9 cellular contexts compared by ENCODE assay signal in the genomic region with DNA sequence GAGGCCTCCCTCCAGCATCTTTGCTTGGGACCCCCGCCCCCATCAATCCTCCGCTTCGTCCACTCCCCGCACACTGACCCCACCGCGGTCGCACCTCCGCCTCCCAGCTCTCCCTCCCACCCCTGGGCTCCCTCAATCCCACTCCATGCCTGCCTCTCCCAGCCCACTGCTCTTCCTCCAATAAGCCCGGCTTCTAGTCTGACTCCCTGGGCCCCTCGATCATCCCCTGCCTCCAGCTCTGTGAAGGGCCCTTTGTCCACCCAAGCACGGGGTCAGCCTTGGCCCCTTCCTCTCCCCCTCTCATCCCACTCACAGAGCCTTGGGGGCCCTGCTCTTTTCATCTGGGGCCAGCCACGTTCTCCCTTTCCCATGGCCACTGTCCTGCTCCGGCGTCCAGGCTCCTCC. TPM values are rescaled to one million over a fixed set of nuclear protein-coding genes. Genes with fewer than 3 reads are reported as not detected.
DNase-seq lines count a peak whose midpoint lies in the region; ATAC-seq and TF ChIP-seq lines count a peak whose summit lies in the region.
"Had no signal": no experiment of that assay in that cellular context is flagged by ENCODE, and none has a peak within 500 bp of the region (broad histone marks: within the 10 kb centered on the region; RNA-seq: fewer than 3 reads in every experiment).

No MANE protein-coding gene starts in this region.

- peaks cover 36 to 55% (median 45%) of the 10 kb centered on the region in 4 donors for H3K4me1 ChIP-seq in stomach

- H3K27ac ChIP-seq in stomach: peak overlapping the region; percentile 81 to 93 (median 88)
- H3K27ac ChIP-seq: 22Rv1 had no signal

- DNase-seq in NCI-H82 (lab: John Stamatoyannopoulos, UW) (peak; percentile 45), NCI-H82 treated with DMSO at 0.1 percent for 48 hours (lab: John Stamatoyannopoulos, UW; ENCODE audit: unreplicated experiment) (no peak), kidney epithelial cell (ENCODE audit: low read depth) (no peak), stomach (no peak), DMS79 (lab: John Stamatoyannopoulos, UW) (no peak)
- no peak for DNase-seq in activated naive CD8-positive, alpha-beta T cell treated with anti-CD3 and anti-CD28 coated beads for 36 hours

- peaks cover 4% of the 10 kb centered on the region for H3K4me1 Mint-ChIP-seq in activated naive CD8-positive, alpha-beta T cell treated with anti-CD3 and anti-CD28 coated beads for 36 hours

- H3K4me3 Mint-ChIP-seq in activated naive CD8-positive, alpha-beta T cell treated with anti-CD3 and anti-CD28 coated beads for 36 hours: peak overlapping the region; percentile 70

- TF ChIP-seq CTCF in kidney epithelial cell (IDR thresholded peaks at IDR 0.05; ENCODE audit: insufficient read depth, low read length, poor library complexity, severe bottlenecking) (no peak), stomach (IDR thresholded peaks at IDR 0.05) (no peak)

- no peak for TF ChIP-seq POLR2A in stomach (IDR thresholded peaks at IDR 0.05)

- H3K4me3 ChIP-seq in kidney epithelial cell (ENCODE audit: low read depth, low read length): peak overlapping the region; percentile 64
- H3K4me3 ChIP-seq in stomach: peak overlapping the region; percentile 63 to 74 (median 68)

- WGBS in stomach, 5 donors: 60 to 70% (median 65%) methylated on average over 14 of the region's 14 CpGs

- H3K27ac Mint-ChIP-seq in activated naive CD8-positive, alpha-beta T cell treated with anti-CD3 and anti-CD28 coated beads for 36 hours: peak overlapping the region; percentile 42

- H3K27me3 Mint-ChIP-seq in activated naive CD8-positive, alpha-beta T cell treated with anti-CD3 and anti-CD28 coated beads for 36 hours: peaks cover 29% of the 10 kb centered on the region

- no peaks in the 10 kb centered on the region for H3K9me3 Mint-ChIP-seq in activated naive CD8-positive, alpha-beta T cell treated with anti-CD3 and anti-CD28 coated beads for 36 hours

- no peak for TF ChIP-seq EP300 in stomach (IDR thresholded peaks at IDR 0.05)

- no peak for ATAC-seq in HG02970 (IDR thresholded peaks at IDR 0.05; ENCODE audit: low FRiP score, unreplicated experiment)
- no peak for ATAC-seq in HG03097 (IDR thresholded peaks at IDR 0.05; ENCODE audit: low FRiP score, unreplicated experiment)

- H3K27me3 ChIP-seq in kidney epithelial cell (ENCODE audit: control insufficient read depth, insufficient read depth, low read length) (peaks cover 8% of the 10 kb centered on the region), stomach (peaks cover 0 to 63% (median 51%) of the 10 kb centered on the region in 3 donors)

- intact Hi-C loops in stomach (cut with DNase I; ENCODE audit: low total_unique reads): loop anchor here (10.0 kb wide), 1 partner anchor 60 kb away; the partner anchor contains the start of gene SRSF4

- no peaks in the 10 kb centered on the region for H3K36me3 Mint-ChIP-seq in activated naive CD8-positive, alpha-beta T cell treated with anti-CD3 and anti-CD28 coated beads for 36 hours

- no peaks in the 10 kb centered on the region for H3K9me3 ChIP-seq in stomach

- no peaks in the 10 kb centered on the region for H3K36me3 ChIP-seq in kidney epithelial cell (ENCODE audit: control insufficient read depth, insufficient read depth, low read length)
- H3K36me3 ChIP-seq in stomach: no peaks in the 10 kb centered on the region

RNA-seq across cellular contexts. Expression of gene TMEM200B, which starts 1.5 kb away (rescaled TPM):
- under 1 TPM; 0.90 to 0.99 TPM for total RNA-seq in activated naive CD8-positive, alpha-beta T cell treated with anti-CD3 and anti-CD28 coated beads for 36 hours
- total RNA-seq in kidney epithelial cell (2.1 and 2.9 TPM in 2 replicates), stomach (1 to 10 TPM in 1 of 5 donors, under 1 TPM in 1, not detected in 3; 0.45 to 8.3 TPM)
- 1 to 10 TPM; 1.4 to 4.0 (median 2.8) TPM for polyA plus RNA-seq in stomach

RNA-seq across cellular contexts. Expression of gene SRSF4, which starts 56.5 kb away (rescaled TPM):
- total RNA-seq in activated naive CD8-positive, alpha-beta T cell treated with anti-CD3 and anti-CD28 coated beads for 36 hours: 100 to 1,000 TPM; 113 to 114 TPM
- 30.0 and 40.2 TPM in 2 replicates for total RNA-seq in kidney epithelial cell
- 100 to 1,000 TPM in 1 of 5 donors, 10 to 100 TPM in 4; 25.1 to 328 (median 65.8) TPM for total RNA-seq in stomach
- polyA plus RNA-seq in stomach: 10 to 100 TPM; 38.9 to 56.5 (median 49.6) TPM
